10 cellular contexts compared by ENCODE assay signal in genomic region chr20:38125157-38126056, GRCh38. TPM values are rescaled to one million over a fixed set of nuclear protein-coding genes. Genes with fewer than 3 reads are reported as not detected.
A peak's percentile ranks its signal among the peaks of the same experiment; 100 is the strongest.
DNase-seq lines count a peak whose midpoint lies in the region; ATAC-seq, FAIRE-seq and TF ChIP-seq lines count a peak whose summit lies in the region.
"Had no signal": no experiment of that assay in that cellular context is flagged by ENCODE, and none has a peak within 500 bp of the region (broad histone marks: within the 10 kb centered on the region; RNA-seq: fewer than 3 reads in every experiment).

No MANE protein-coding gene starts in this region.

- BruUV-seq in K562 (replicated peaks; lab: Mats Ljungman, UMichigan): no TSS peak

- H3K27ac ChIP-seq in K562 (ENCODE audit: extremely low read depth, low read depth, low read length) (no peak overlapping the region), vagina (peak overlapping the region; percentile 61)

- H3K4me1 ChIP-seq in K562 (replicated peaks in 1 of 2; ENCODE audit: control insufficient read depth in 2 of 2, insufficient read depth in 2 of 2, low read length in 2 of 2) (peaks cover 46 to 59% of the 10 kb centered on the region in 2 experiments), vagina (peaks cover 21% of the 10 kb centered on the region)

- ATAC-seq in K562 (no peak), left lobe of liver (peak; percentile 55), GM18498 (IDR thresholded peaks at IDR 0.05; ENCODE audit: unreplicated experiment) (no peak)

- 84% methylated on average over 16 of the region's 18 CpGs for WGBS in K562 (ENCODE audit: insufficient coverage, low coverage, missing lambda C conversion rate)

- POLR2A ChIA-PET in K562 (lab: Yijun Ruan, JAX): no interaction called here

- no peak overlapping the region for H3K9ac ChIP-seq in K562 (ENCODE audit: insufficient read depth in 1 of 2, low read depth in 2 of 2, low read length in 2 of 2)

- no peak for TF ChIP-seq EP300 in K562 (IDR thresholded peaks at IDR 0.05; ENCODE audit: low read length)

- TF ChIP-seq CTCF in K562 (IDR thresholded peaks at IDR 0.05 in 2 of 3, conservative IDR thresholded peaks at IDR 0.05 in 1 of 3; ENCODE audit: insufficient read depth in 2 of 3, low read depth in 1 of 3, low read length in 3 of 3) (no peak), vagina (IDR thresholded peaks at IDR 0.05) (no peak)

- peak; percentile 32 for DNase-seq in activated CD8-positive, alpha-beta memory T cell treated with anti-CD3 and anti-CD28 coated beads for 24 hours
- DNase-seq in activated CD8-positive, alpha-beta memory T cell treated with anti-CD3 and anti-CD28 coated beads, Interleukin-2, amount 50 U/mL, for 4 hours: no peak
- no peak for DNase-seq in K562 (ENCODE audit: extremely low read depth in 1 of 4, low spot score in 3 of 4)
- DNase-seq in left lobe of liver (ENCODE audit: low spot score): peak; percentile 89
- peak; percentile 77 to 82 for DNase-seq in vagina (ENCODE audit: extremely low spot score in 2 of 2)
- no peak for DNase-seq in cortex of kidney (lab: John Stamatoyannopoulos, UW)
- no peak for DNase-seq in activated CD4-positive, alpha-beta T cell treated with anti-CD3 and anti-CD28 coated beads, Interleukin-2, amount 50 U/mL, for 1 hour
- DNase-seq: NCI-H1436 treated with DMSO at 0.1 percent for 48 hours had no signal

- CTCF ChIA-PET in K562 (lab: Yijun Ruan, JAX; ENCODE audit: low intra/inter-chr PET ratio): no interaction called here

- no peaks in the 10 kb centered on the region for H3K79me2 ChIP-seq in K562 (ENCODE audit: control insufficient read depth, insufficient read depth, low read length)

- FAIRE-seq in K562 (lab: Jason Lieb, UNC): no peak
- FAIRE-seq: A204.1 had no signal

- H3K9me3 ChIP-seq in K562 (replicated peaks; ENCODE audit: control insufficient read depth, insufficient read depth, low read depth, low read length) (no peaks in the 10 kb centered on the region), vagina (no peaks in the 10 kb centered on the region)

- H4K20me1 ChIP-seq in K562 (replicated peaks; ENCODE audit: control insufficient read depth, insufficient read depth, low read length): no peaks in the 10 kb centered on the region

- no peak for TF ChIP-seq RAD21 in K562 (CRISPR knock-in tag; conservative IDR thresholded peaks at IDR 0.05 in 1 of 2, IDR thresholded peaks at IDR 0.05 in 1 of 2)

- H3K9me1 ChIP-seq in K562 (ENCODE audit: control insufficient read depth, insufficient read depth, low read length): no peaks in the 10 kb centered on the region

- H3K4me2 ChIP-seq in K562 (ENCODE audit: insufficient read depth, low read length): no peak overlapping the region

- H3K27me3 ChIP-seq in K562 (ENCODE audit: control insufficient read depth in 2 of 2, insufficient read depth in 2 of 2, low read length in 2 of 2) (no peaks in the 10 kb centered on the region), vagina (no peaks in the 10 kb centered on the region)

- H2AFZ ChIP-seq in K562 (ENCODE audit: low read depth, low read length): no peak overlapping the region; the same call in 1 of the 2 replicates

- H3K36me3 ChIP-seq in K562 (ENCODE audit: control insufficient read depth, insufficient read depth, low read length) (peaks cover 14% of the 10 kb centered on the region; the same call in 2 of the 3 replicates), vagina (no peaks in the 10 kb centered on the region)

- TF ChIP-seq POLR2A in K562 (conservative IDR thresholded peaks at IDR 0.05): no peak
- TF ChIP-seq POLR2A in vagina (IDR thresholded peaks at IDR 0.05): no peak

- in situ Hi-C loops in K562 (cut with MboI): no loop called here

- no peak overlapping the region for H3K4me3 ChIP-seq in K562
- no peak overlapping the region for H3K4me3 ChIP-seq in vagina

- intact Hi-C loops in K562 (cut with micrococcal nuclease) (no loop called here), vagina (cut with DNase I) (no loop called here)

TF ChIP-seq in K562, 482 proteins besides CTCF, POLR2A, EP300 and RAD21:
- TF ChIP-seq NKRF (IDR thresholded peaks at IDR 0.05; ENCODE audit: borderline replicate concordance) (no peak), NFIC (IDR thresholded peaks at IDR 0.05) (peak; percentile 64), ZNF639 (CRISPR knock-in tag; conservative IDR thresholded peaks at IDR 0.05 in 1 of 2, IDR thresholded peaks at IDR 0.05 in 1 of 2) (no peak)

RNA-seq across cellular contexts. Expression of gene TGM2, which starts 39.7 kb away (rescaled TPM):
- 34.9 and 72.8 TPM in 2 replicates for total RNA-seq in K562 (2011; cell fraction: chromatin; rRNA removed; ENCODE audit: low replicate concordance)
- total RNA-seq in K562 (2011; cell fraction: nucleolus; rRNA removed): 45.9 and 47.5 TPM in 2 replicates
- total RNA-seq in K562 (2011; cell fraction: nucleoplasm; rRNA removed): 36.4 and 37.1 TPM in 2 replicates
- total RNA-seq in K562 (2014; rRNA removed): 48.3 and 61.2 TPM in 2 replicates
- 17.4 and 22.0 TPM in 2 replicates for total RNA-seq in K562 (2014; rRNA removed; fragmentation: Illumina TruSeq; extraction: Trizol)
- total RNA-seq in K562 (2015; rRNA removed; fragmentation: Illumina TruSeq; extraction: Trizol): 20.4 and 21.0 TPM in 2 replicates
- 78.5 and 82.3 TPM in 2 replicates for total RNA-seq in K562 (2021)
- polyA plus RNA-seq in K562 (2011; rRNA removed): 35.3 and 37.6 TPM in 2 replicates
- polyA plus RNA-seq in K562 (2011; cell fraction: cytosol; rRNA removed): 31.6 and 76.0 TPM in 2 replicates
- 26.4 and 54.7 TPM in 2 replicates for polyA plus RNA-seq in K562 (2011; cell fraction: nucleus; rRNA removed)
- 47.9 and 85.2 TPM in 2 replicates for polyA plus RNA-seq in K562 (2012)
- 55.1 and 56.7 TPM in 2 replicates for polyA plus RNA-seq in K562 (2014; fragmentation: Illumina TruSeq; extraction: Trizol)
- 1 to 10 TPM; 5.5 TPM for polyA plus RNA-seq in K562 (2014; fragmentation: Nextera tagmentation; extraction: Ambion mirVana)
- polyA plus RNA-seq in K562 (2014; rRNA removed): 43.9 and 48.0 TPM in 2 replicates
- 21.4 and 54.6 TPM in 2 replicates for polyA minus RNA-seq in K562 (2011; rRNA and poly(A)+ RNA removed)
- 46.4 and 51.2 TPM in 2 replicates for polyA minus RNA-seq in K562 (2011; cell fraction: cytosol; rRNA and poly(A)+ RNA removed)
- polyA minus RNA-seq in K562 (2011; cell fraction: nucleus; rRNA and poly(A)+ RNA removed): 18.8 and 21.4 TPM in 2 replicates
- 193 TPM for total RNA-seq in left lobe of liver
- 92.8 TPM for total RNA-seq in vagina

Comparison
In these comparisons a context has a peak if more than half of its experiments do, and no peak if none do; other contexts are left out.
1. DNase-seq: peak in activated CD8-positive, alpha-beta memory T cell treated with anti-CD3 and anti-CD28 coated beads for 24 hours (single experiment), left lobe of liver (single experiment) and vagina (2 of 2); none in activated CD8-positive, alpha-beta memory T cell treated with anti-CD3 and anti-CD28 coated beads, Interleukin-2, amount 50 U/mL, for 4 hours (single experiment), K562 (0 of 4), cortex of kidney (single experiment) and activated CD4-positive, alpha-beta T cell treated with anti-CD3 and anti-CD28 coated beads, Interleukin-2, amount 50 U/mL, for 1 hour (single experiment).